Comparison of ENCODE assay signal across 18 cellular contexts in genomic region chr21:22062472-22063139, GRCh38.
DNase-seq lines count a peak whose midpoint lies in the region; ATAC-seq, FAIRE-seq and TF ChIP-seq lines count a peak whose summit lies in the region.
"Had no signal": no experiment of that assay in that cellular context is flagged by ENCODE, and none has a peak within 500 bp of the region (broad histone marks: within the 10 kb centered on the region; RNA-seq: fewer than 3 reads in every experiment).

No MANE protein-coding gene starts in this region.

- peak overlapping the region; percentile 42 for H3K4me2 ChIP-seq in hepatocyte
- H3K4me2 ChIP-seq: SK-N-SH had no signal

- H3K27ac ChIP-seq in hepatocyte (peak overlapping the region; percentile 10), pancreas (peak overlapping the region in 2 of 4 donors; percentile 29 to 70), psoas muscle (no peak overlapping the region)

- no peaks in the 10 kb centered on the region for H3K9me2 ChIP-seq in hepatocyte (replicated peaks; ENCODE audit: insufficient read depth)
- H3K9me2 ChIP-seq: SK-N-SH had no signal

- in situ Hi-C loops in KBM-7 (cut with MboI; ENCODE audit: low pct_unique_long_range_greater_than_20kb, low sequenced_read_pairs): no loop called here

- intact Hi-C loops in pancreas (cut with DNase I) (no loop called here), psoas muscle (cut with DNase I) (no loop called here)

- H3K36me3 ChIP-seq in hepatocyte (replicated peaks; ENCODE audit: insufficient read depth, low read depth) (no peaks in the 10 kb centered on the region), pancreas (no peaks in the 10 kb centered on the region), psoas muscle (ENCODE audit: insufficient read depth in 1 of 2, low read depth in 1 of 2) (no peaks in the 10 kb centered on the region)
- H3K36me3 ChIP-seq: HAP-1 had no signal

- no peak for TF ChIP-seq CTCF in hepatocyte (IDR thresholded peaks at IDR 0.05; ENCODE audit: poor library complexity)
- TF ChIP-seq CTCF in pancreas (IDR thresholded peaks at IDR 0.05): no peak
- TF ChIP-seq CTCF in psoas muscle (IDR thresholded peaks at IDR 0.05): no peak

- FAIRE-seq in pancreas (lab: Jason Lieb, UNC): peak; percentile 88
- FAIRE-seq: RCC 7860 had no signal

- peak; percentile 85 to 94 (median 89) for ATAC-seq in pancreas
- ATAC-seq in GM18870 (IDR thresholded peaks at IDR 0.05; ENCODE audit: unreplicated experiment): no peak
- ATAC-seq in psoas muscle: no peak

- H3K4me1 ChIP-seq in hepatocyte (ENCODE audit: insufficient read depth) (no peaks in the 10 kb centered on the region), pancreas (peaks cover 0 to 10% (median 7%) of the 10 kb centered on the region in 3 donors), psoas muscle (no peaks in the 10 kb centered on the region)

- peaks cover 17% of the 10 kb centered on the region for H3K79me2 ChIP-seq in hepatocyte

- H2AFZ ChIP-seq in hepatocyte: no peak overlapping the region

- no peaks in the 10 kb centered on the region for H3K27me3 ChIP-seq in hepatocyte
- H3K27me3 ChIP-seq in pancreas: no peaks in the 10 kb centered on the region
- no peaks in the 10 kb centered on the region for H3K27me3 ChIP-seq in psoas muscle (ENCODE audit: insufficient read depth in 3 of 3, low read length in 2 of 3)

- peak; percentile 7 for DNase-seq in DMS53 treated with DMSO at 0.1 percent for 48 hours (lab: John Stamatoyannopoulos, UW; ENCODE audit: unreplicated experiment)
- peak; percentile 19 for DNase-seq in NCI-H69 (lab: John Stamatoyannopoulos, UW)
- peak; percentile 18 for DNase-seq in hepatocyte (ENCODE audit: low spot score)
- peak in 2 of 6 donors; percentile 18 to 44 for DNase-seq in pancreas
- DNase-seq in NCI-H2196 (lab: John Stamatoyannopoulos, UW; ENCODE audit: unreplicated experiment): no peak
- no peak for DNase-seq in KBM-7
- no peak for DNase-seq in psoas muscle
- DNase-seq: KG1, NCI-H1048, NCI-H146, NCI-H2081, NCI-H510A, NCI-H82, SHP77, SK-N-SH had no signal

- H3K4me3 ChIP-seq in hepatocyte: no peak overlapping the region
- H3K4me3 ChIP-seq in pancreas: peak overlapping the region in 1 of 4 donors; percentile 2
- no peak overlapping the region for H3K4me3 ChIP-seq in psoas muscle
- H3K4me3 ChIP-seq: HAP-1 had no signal

- H3K9me3 ChIP-seq in hepatocyte (ENCODE audit: low read depth): peaks cover 3% of the 10 kb centered on the region
- no peaks in the 10 kb centered on the region for H3K9me3 ChIP-seq in pancreas
- no peaks in the 10 kb centered on the region for H3K9me3 ChIP-seq in psoas muscle
- H3K9me3 ChIP-seq: HAP-1 had no signal

- H4K20me1 ChIP-seq in hepatocyte (ENCODE audit: insufficient read depth, poor library complexity, severe bottlenecking): no peaks in the 10 kb centered on the region

Comparison
In these comparisons a context has a peak if more than half of its experiments do, and no peak if none do; other contexts are left out.
1. DNase-seq: peak in DMS53 treated with DMSO at 0.1 percent for 48 hours (single experiment), NCI-H69 (single experiment) and hepatocyte (single experiment); none in NCI-H2196 (single experiment), KBM-7 (single experiment) and psoas muscle (0 of 2).
2. ATAC-seq: peak in pancreas (4 of 4); none in GM18870 (single experiment) and psoas muscle (0 of 4).